30 cellular contexts compared by ENCODE assay signal in the genomic region with DNA sequence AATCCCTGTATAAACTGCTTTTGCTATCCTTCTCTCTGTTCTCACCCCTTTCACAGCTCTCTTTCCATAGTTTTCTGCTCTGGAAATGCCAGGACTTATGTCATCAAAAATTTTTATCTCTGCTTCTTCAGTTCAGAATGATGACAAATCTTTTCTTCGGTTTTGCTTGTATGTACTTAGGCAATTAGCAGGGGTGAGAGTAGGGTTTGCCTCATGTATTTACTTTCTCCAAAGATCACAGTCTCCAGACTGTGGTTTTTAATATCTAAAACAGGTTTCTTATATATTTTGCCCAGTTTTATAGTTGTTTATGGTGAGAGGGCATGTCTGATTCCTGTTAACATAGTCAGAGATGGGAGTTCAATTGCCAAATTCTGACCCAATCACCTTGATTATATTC.
"Had no signal": no experiment of that assay in that cellular context is flagged by ENCODE, and none has a peak within 500 bp of the region (broad histone marks: within the 10 kb centered on the region; RNA-seq: fewer than 3 reads in every experiment).

No MANE protein-coding gene starts in this region.

- DNase-seq: activated CD4-positive, alpha-beta T cell treated with anti-CD3 and anti-CD28 coated beads for 4 hours; activated CD4-positive, alpha-beta T cell treated with anti-CD3 and anti-CD28 coated beads, Interleukin-2, amount 50 U/mL, for 4 hours; activated naive CD4-positive, alpha-beta T cell; activated T-cell treated with anti-CD3 and anti-CD28 coated beads for 4 hours; activated T-cell treated with anti-CD3 and anti-CD28 coated beads, Interleukin-2, amount 50 U/mL, for 72 hours; anterior cingulate cortex; body of pancreas; cortex of kidney; effector memory CD8-positive, alpha-beta T cell; erythroblast; gastrocnemius medialis; hippocampal formation; kidney glomerular epithelial cell; left ventricle myocardium inferior; ovary; right lobe of liver; stimulated activated CD4-positive, alpha-beta T cell treated with anti-CD3 and anti-CD28 coated beads, Interleukin-4, amount 100 ng/mL, for 24 hours; SW 1271; T-helper 9 cell; trophoblast cell; uterus had no signal

- H3K27ac ChIP-seq: body of pancreas, gastrocnemius medialis, left ventricle myocardium inferior, ovary, right lobe of liver, skin epidermis, thoracic aorta, uterus, VCaP had no signal

- H3K4me1 Mint-ChIP-seq: nephron; stimulated activated effector memory CD8-positive, alpha-beta T cell treated with anti-CD3 and anti-CD28 coated beads, Interleukin-12 subunit alpha, Interleukin-12 subunit beta, amount 100 ng/mL, for 72 hours had no signal

- H3K27ac Mint-ChIP-seq: activated naive CD4-positive, alpha-beta T cell treated with anti-CD3 and anti-CD28 coated beads, Interleukin-2, amount 50 U/mL, for 72 hours; activated T-cell treated with anti-CD3 and anti-CD28 coated beads, Interleukin-2, amount 50 U/mL, for 72 hours; effector memory CD8-positive, alpha-beta T cell; nephron; progenitor cell of endocrine pancreas; stimulated activated effector memory CD8-positive, alpha-beta T cell treated with anti-CD3 and anti-CD28 coated beads, Interleukin-12 subunit alpha, Interleukin-12 subunit beta, amount 100 ng/mL, for 72 hours; stimulated activated naive CD8-positive, alpha-beta T cell treated with anti-CD3 and anti-CD28 coated beads, Interleukin-15, Interleukin-2, amounts not matched to agents 100 ng/mL and 50 ng/mL, for 24 hours; T-helper 1 cell treated with Interleukin-12 subunit alpha and Interleukin-12 subunit beta and Interleukin-4 antibody, amounts not matched to agents 30 μg/mL and 1 μg/mL, for 36 hours had no signal

- H3K4me3 ChIP-seq: body of pancreas, gastrocnemius medialis, left ventricle myocardium inferior, ovary, right lobe of liver, skin epidermis, thoracic aorta, uterus had no signal

- H3K9me3 ChIP-seq: gastrocnemius medialis, ovary had no signal

- H3K36me3 Mint-ChIP-seq: stimulated activated effector memory CD8-positive, alpha-beta T cell treated with anti-CD3 and anti-CD28 coated beads, Interleukin-12 subunit alpha, Interleukin-12 subunit beta, amount 100 ng/mL, for 72 hours had no signal

- H3K4me3 Mint-ChIP-seq: activated T-cell treated with anti-CD3 and anti-CD28 coated beads, Interleukin-2, amount 50 U/mL, for 72 hours; effector memory CD8-positive, alpha-beta T cell; nephron; stimulated activated effector memory CD8-positive, alpha-beta T cell treated with anti-CD3 and anti-CD28 coated beads, Interleukin-12 subunit alpha, Interleukin-12 subunit beta, amount 100 ng/mL, for 72 hours; stimulated activated naive CD8-positive, alpha-beta T cell treated with anti-CD3 and anti-CD28 coated beads, Interleukin-15, Interleukin-2, amounts not matched to agents 100 ng/mL and 50 ng/mL, for 24 hours; T-helper 1 cell treated with Interleukin-12 subunit alpha and Interleukin-12 subunit beta and Interleukin-4 antibody, amounts not matched to agents 30 μg/mL and 1 μg/mL, for 36 hours had no signal

- H3K4me1 ChIP-seq: body of pancreas, gastrocnemius medialis, right lobe of liver, uterus had no signal

- H3K9me3 Mint-ChIP-seq: T-helper 1 cell treated with Interleukin-12 subunit alpha and Interleukin-12 subunit beta and Interleukin-4 antibody, amounts not matched to agents 30 μg/mL and 1 μg/mL, for 36 hours had no signal

- H3K36me3 ChIP-seq: gastrocnemius medialis, left ventricle myocardium inferior, ovary, right lobe of liver, thoracic aorta, uterus had no signal

- ATAC-seq: activated naive CD4-positive, alpha-beta T cell treated with anti-CD3 and anti-CD28 coated beads, Interleukin-2, amount 50 U/mL, for 72 hours; activated T-cell treated with anti-CD3 and anti-CD28 coated beads, Interleukin-2, amount 50 U/mL, for 72 hours; body of pancreas; effector memory CD8-positive, alpha-beta T cell; gastrocnemius medialis; right lobe of liver; stimulated activated effector memory CD8-positive, alpha-beta T cell treated with anti-CD3 and anti-CD28 coated beads, Interleukin-12 subunit alpha, Interleukin-12 subunit beta, amount 100 ng/mL, for 72 hours had no signal

- H3K27me3 Mint-ChIP-seq: effector memory CD8-positive, alpha-beta T cell; progenitor cell of endocrine pancreas; stimulated activated naive CD8-positive, alpha-beta T cell treated with anti-CD3 and anti-CD28 coated beads, Interleukin-15, Interleukin-2, amounts not matched to agents 100 ng/mL and 50 ng/mL, for 24 hours had no signal

- H3K27me3 ChIP-seq: body of pancreas, gastrocnemius medialis, ovary, right lobe of liver, uterus had no signal
